In the genomic region with DNA sequence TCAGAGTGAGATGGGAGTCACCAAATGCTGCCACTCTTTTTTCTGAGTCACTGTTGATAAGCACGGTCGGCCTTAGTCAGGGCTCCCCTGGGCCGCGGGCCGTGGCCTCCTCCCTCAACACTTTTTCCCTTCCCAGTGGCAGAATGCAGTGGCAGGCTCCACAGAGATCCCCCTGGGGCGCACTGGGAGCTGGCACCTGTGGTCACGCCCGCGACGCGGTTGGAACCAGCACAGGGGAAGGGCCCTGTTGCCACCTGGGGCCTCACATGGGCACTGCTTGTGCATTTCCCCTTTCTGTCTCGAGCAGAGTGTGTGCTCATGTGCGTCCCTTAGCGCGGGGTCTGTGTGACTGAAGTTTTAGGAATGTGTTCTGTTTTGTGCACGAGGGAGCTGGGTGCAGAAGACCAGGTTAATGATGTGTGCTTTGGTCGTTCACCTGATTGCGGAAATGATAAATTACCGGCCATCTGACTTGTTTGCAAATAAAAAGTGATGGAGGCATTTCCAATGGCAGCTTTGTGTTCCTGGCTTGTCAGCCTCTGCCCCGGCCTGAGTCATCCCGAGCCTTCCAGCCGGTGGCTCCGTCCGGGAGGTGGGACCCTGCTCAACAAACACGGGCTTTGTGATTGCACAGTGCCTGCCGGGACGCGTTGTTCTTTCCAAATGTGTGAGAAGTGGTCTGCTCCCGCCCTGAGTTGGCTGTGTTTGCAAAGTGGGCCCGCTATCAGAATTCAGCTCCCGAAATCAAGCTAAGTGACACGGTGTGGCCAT, we compare ENCODE assay signal across 1 cellular context.
TF ChIP-seq lines count a peak whose summit lies in the region.

No MANE protein-coding gene starts in this region.

TF ChIP-seq in K562, 482 proteins besides CTCF, POLR2A, EP300 and RAD21 (continued from another document and continues in another):
- no peak for TF ChIP-seq SUPT5H (IDR thresholded peaks at IDR 0.05)
- no peak for TF ChIP-seq FOXK2 (conservative IDR thresholded peaks at IDR 0.05 in 1 of 2, IDR thresholded peaks at IDR 0.05 in 1 of 2; ENCODE audit: low read depth in 2 of 2)
- TF ChIP-seq DMBX1 (CRISPR knock-in tag; IDR thresholded peaks at IDR 0.05; ENCODE audit: borderline replicate concordance) = no peak
- TF ChIP-seq, protein P1, sequence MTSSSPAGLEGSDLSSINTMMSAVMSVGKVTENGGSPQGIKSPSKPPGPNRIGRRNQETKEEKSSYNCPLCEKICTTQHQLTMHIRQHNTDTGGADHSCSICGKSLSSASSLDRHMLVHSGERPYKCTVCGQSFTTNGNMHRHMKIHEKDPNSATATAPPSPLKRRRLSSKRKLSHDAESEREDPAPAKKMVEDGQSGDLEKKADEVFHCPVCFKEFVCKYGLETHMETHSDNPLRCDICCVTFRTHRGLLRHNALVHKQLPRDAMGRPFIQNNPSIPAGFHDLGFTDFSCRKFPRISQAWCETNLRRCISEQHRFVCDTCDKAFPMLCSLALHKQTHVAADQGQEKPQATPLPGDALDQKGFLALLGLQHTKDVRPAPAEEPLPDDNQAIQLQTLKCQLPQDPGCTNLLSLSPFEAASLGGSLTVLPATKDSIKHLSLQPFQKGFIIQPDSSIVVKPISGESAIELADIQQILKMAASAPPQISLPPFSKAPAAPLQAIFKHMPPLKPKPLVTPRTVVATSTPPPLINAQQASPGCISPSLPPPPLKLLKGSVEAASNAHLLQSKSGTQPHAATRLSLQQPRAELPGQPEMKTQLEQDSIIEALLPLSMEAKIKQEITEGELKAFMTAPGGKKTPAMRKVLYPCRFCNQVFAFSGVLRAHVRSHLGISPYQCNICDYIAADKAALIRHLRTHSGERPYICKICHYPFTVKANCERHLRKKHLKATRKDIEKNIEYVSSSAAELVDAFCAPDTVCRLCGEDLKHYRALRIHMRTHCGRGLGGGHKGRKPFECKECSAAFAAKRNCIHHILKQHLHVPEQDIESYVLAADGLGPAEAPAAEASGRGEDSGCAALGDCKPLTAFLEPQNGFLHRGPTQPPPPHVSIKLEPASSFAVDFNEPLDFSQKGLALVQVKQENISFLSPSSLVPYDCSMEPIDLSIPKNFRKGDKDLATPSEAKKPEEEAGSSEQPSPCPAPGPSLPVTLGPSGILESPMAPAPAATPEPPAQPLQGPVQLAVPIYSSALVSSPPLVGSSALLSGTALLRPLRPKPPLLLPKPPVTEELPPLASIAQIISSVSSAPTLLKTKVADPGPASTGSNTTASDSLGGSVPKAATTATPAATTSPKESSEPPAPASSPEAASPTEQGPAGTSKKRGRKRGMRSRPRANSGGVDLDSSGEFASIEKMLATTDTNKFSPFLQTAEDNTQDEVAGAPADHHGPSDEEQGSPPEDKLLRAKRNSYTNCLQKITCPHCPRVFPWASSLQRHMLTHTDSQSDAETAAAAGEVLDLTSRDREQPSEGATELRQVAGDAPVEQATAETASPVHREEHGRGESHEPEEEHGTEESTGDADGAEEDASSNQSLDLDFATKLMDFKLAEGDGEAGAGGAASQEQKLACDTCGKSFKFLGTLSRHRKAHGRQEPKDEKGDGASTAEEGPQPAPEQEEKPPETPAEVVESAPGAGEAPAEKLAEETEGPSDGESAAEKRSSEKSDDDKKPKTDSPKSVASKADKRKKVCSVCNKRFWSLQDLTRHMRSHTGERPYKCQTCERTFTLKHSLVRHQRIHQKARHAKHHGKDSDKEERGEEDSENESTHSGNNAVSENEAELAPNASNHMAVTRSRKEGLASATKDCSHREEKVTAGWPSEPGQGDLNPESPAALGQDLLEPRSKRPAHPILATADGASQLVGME (CRISPR knock-in tag; IDR thresholded peaks at IDR 0.05) = no peak
- TF ChIP-seq, protein P2, sequence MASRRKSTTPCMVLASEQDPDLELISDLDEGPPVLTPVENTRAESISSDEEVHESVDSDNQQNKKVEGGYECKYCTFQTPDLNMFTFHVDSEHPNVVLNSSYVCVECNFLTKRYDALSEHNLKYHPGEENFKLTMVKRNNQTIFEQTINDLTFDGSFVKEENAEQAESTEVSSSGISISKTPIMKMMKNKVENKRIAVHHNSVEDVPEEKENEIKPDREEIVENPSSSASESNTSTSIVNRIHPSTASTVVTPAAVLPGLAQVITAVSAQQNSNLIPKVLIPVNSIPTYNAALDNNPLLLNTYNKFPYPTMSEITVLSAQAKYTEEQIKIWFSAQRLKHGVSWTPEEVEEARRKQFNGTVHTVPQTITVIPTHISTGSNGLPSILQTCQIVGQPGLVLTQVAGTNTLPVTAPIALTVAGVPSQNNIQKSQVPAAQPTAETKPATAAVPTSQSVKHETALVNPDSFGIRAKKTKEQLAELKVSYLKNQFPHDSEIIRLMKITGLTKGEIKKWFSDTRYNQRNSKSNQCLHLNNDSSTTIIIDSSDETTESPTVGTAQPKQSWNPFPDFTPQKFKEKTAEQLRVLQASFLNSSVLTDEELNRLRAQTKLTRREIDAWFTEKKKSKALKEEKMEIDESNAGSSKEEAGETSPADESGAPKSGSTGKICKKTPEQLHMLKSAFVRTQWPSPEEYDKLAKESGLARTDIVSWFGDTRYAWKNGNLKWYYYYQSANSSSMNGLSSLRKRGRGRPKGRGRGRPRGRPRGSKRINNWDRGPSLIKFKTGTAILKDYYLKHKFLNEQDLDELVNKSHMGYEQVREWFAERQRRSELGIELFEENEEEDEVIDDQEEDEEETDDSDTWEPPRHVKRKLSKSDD (conservative IDR thresholded peaks at IDR 0.05; ENCODE audit: low read length) = no peak
- no peak for TF ChIP-seq GTF2F1 (IDR thresholded peaks at IDR 0.05; ENCODE audit: low read depth, low read length)
- TF ChIP-seq ARNT (IDR thresholded peaks at IDR 0.05) = no peak
- no peak for TF ChIP-seq NFRKB (IDR thresholded peaks at IDR 0.05; ENCODE audit: low read depth)
- no peak for TF ChIP-seq RFX5 (IDR thresholded peaks at IDR 0.05; ENCODE audit: low read depth, low read length)
- no peak for TF ChIP-seq STAT5B (CRISPR knock-in tag; IDR thresholded peaks at IDR 0.05)
- TF ChIP-seq CEBPG (CRISPR knock-in tag; IDR thresholded peaks at IDR 0.05) = no peak
- TF ChIP-seq CEBPG (tag; conservative IDR thresholded peaks at IDR 0.05 in 1 of 2, IDR thresholded peaks at IDR 0.05 in 1 of 2) = no peak
- TF ChIP-seq, protein P3, sequence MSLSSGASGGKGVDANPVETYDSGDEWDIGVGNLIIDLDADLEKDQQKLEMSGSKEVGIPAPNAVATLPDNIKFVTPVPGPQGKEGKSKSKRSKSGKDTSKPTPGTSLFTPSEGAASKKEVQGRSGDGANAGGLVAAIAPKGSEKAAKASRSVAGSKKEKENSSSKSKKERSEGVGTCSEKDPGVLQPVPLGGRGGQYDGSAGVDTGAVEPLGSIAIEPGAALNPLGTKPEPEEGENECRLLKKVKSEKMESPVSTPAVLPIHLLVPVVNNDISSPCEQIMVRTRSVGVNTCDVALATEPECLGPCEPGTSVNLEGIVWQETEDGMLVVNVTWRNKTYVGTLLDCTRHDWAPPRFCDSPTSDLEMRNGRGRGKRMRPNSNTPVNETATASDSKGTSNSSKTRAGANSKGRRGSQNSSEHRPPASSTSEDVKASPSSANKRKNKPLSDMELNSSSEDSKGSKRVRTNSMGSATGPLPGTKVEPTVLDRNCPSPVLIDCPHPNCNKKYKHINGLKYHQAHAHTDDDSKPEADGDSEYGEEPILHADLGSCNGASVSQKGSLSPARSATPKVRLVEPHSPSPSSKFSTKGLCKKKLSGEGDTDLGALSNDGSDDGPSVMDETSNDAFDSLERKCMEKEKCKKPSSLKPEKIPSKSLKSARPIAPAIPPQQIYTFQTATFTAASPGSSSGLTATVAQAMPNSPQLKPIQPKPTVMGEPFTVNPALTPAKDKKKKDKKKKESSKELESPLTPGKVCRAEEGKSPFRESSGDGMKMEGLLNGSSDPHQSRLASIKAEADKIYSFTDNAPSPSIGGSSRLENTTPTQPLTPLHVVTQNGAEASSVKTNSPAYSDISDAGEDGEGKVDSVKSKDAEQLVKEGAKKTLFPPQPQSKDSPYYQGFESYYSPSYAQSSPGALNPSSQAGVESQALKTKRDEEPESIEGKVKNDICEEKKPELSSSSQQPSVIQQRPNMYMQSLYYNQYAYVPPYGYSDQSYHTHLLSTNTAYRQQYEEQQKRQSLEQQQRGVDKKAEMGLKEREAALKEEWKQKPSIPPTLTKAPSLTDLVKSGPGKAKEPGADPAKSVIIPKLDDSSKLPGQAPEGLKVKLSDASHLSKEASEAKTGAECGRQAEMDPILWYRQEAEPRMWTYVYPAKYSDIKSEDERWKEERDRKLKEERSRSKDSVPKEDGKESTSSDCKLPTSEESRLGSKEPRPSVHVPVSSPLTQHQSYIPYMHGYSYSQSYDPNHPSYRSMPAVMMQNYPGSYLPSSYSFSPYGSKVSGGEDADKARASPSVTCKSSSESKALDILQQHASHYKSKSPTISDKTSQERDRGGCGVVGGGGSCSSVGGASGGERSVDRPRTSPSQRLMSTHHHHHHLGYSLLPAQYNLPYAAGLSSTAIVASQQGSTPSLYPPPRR (CRISPR knock-in tag; IDR thresholded peaks at IDR 0.05; ENCODE audit: borderline replicate concordance) = no peak
- peak; percentile 62 for TF ChIP-seq ARID1B (IDR thresholded peaks at IDR 0.05)
- TF ChIP-seq NFE2 (IDR thresholded peaks at IDR 0.05; ENCODE audit: low read depth) = peak; percentile 78
- no peak for TF ChIP-seq ZNF717 (CRISPR knock-in tag; IDR thresholded peaks at IDR 0.05)
- no peak for TF ChIP-seq ADNP (tag; IDR thresholded peaks at IDR 0.05)
- TF ChIP-seq RBM22 (IDR thresholded peaks at IDR 0.05; ENCODE audit: low read depth, low read length, poor library complexity, severe bottlenecking) = no peak
- TF ChIP-seq CEBPB (tag; IDR thresholded peaks at IDR 0.05) = no peak
- no peak for TF ChIP-seq ZNF551 (CRISPR knock-in tag; IDR thresholded peaks at IDR 0.05)
- TF ChIP-seq BRD9 (IDR thresholded peaks at IDR 0.05; ENCODE audit: low read depth, partially characterized antibody) = no peak
- TF ChIP-seq HNRNPL (IDR thresholded peaks at IDR 0.05; ENCODE audit: low read depth, low read length) = no peak
- no peak for TF ChIP-seq KLF16 (IDR thresholded peaks at IDR 0.05)
- TF ChIP-seq, protein P4, sequence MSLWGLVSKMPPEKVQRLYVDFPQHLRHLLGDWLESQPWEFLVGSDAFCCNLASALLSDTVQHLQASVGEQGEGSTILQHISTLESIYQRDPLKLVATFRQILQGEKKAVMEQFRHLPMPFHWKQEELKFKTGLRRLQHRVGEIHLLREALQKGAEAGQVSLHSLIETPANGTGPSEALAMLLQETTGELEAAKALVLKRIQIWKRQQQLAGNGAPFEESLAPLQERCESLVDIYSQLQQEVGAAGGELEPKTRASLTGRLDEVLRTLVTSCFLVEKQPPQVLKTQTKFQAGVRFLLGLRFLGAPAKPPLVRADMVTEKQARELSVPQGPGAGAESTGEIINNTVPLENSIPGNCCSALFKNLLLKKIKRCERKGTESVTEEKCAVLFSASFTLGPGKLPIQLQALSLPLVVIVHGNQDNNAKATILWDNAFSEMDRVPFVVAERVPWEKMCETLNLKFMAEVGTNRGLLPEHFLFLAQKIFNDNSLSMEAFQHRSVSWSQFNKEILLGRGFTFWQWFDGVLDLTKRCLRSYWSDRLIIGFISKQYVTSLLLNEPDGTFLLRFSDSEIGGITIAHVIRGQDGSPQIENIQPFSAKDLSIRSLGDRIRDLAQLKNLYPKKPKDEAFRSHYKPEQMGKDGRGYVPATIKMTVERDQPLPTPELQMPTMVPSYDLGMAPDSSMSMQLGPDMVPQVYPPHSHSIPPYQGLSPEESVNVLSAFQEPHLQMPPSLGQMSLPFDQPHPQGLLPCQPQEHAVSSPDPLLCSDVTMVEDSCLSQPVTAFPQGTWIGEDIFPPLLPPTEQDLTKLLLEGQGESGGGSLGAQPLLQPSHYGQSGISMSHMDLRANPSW (CRISPR knock-in tag; IDR thresholded peaks at IDR 0.05) = no peak
- no peak for TF ChIP-seq KDM1A (IDR thresholded peaks at IDR 0.05)
- TF ChIP-seq KDM2B (CRISPR knock-in tag; IDR thresholded peaks at IDR 0.05) = no peak
- TF ChIP-seq NEUROD1 (IDR thresholded peaks at IDR 0.05; ENCODE audit: borderline replicate concordance, low read depth, low read length, partially characterized antibody) = no peak
- no peak for TF ChIP-seq PCBP2 (IDR thresholded peaks at IDR 0.05; ENCODE audit: low read depth, low read length, poor library complexity, severe bottlenecking)
- no peak for TF ChIP-seq MECOM (CRISPR knock-in tag; IDR thresholded peaks at IDR 0.05)
- no peak for TF ChIP-seq ZBTB17 (CRISPR knock-in tag; IDR thresholded peaks at IDR 0.05)
- TF ChIP-seq, protein P5, sequence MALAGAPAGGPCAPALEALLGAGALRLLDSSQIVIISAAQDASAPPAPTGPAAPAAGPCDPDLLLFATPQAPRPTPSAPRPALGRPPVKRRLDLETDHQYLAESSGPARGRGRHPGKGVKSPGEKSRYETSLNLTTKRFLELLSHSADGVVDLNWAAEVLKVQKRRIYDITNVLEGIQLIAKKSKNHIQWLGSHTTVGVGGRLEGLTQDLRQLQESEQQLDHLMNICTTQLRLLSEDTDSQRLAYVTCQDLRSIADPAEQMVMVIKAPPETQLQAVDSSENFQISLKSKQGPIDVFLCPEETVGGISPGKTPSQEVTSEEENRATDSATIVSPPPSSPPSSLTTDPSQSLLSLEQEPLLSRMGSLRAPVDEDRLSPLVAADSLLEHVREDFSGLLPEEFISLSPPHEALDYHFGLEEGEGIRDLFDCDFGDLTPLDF (CRISPR knock-in tag; IDR thresholded peaks at IDR 0.05) = no peak
- no peak for TF ChIP-seq RCOR1 (IDR thresholded peaks at IDR 0.05; ENCODE audit: borderline replicate concordance in 1 of 2, low read depth in 2 of 2, low read length in 2 of 2)
- TF ChIP-seq, protein P6, sequence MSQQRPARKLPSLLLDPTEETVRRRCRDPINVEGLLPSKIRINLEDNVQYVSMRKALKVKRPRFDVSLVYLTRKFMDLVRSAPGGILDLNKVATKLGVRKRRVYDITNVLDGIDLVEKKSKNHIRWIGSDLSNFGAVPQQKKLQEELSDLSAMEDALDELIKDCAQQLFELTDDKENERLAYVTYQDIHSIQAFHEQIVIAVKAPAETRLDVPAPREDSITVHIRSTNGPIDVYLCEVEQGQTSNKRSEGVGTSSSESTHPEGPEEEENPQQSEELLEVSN (IDR thresholded peaks at IDR 0.05; ENCODE audit: borderline replicate concordance in 1 of 2, extremely low read depth in 1 of 2, insufficient read depth in 1 of 2, insufficient read length in 1 of 2, low read depth in 1 of 2, low read length in 1 of 2, poor library complexity in 1 of 2, severe bottlenecking in 1 of 2) = no peak
- no peak for TF ChIP-seq RBM39 (optimal IDR thresholded peaks at IDR 0.05; ENCODE audit: low read depth, low read length)
- no peak for TF ChIP-seq ZNF764 (CRISPR knock-in tag; IDR thresholded peaks at IDR 0.05; ENCODE audit: low read depth)
- TF ChIP-seq MCM7 (IDR thresholded peaks at IDR 0.05) = no peak
- TF ChIP-seq, protein P7, sequence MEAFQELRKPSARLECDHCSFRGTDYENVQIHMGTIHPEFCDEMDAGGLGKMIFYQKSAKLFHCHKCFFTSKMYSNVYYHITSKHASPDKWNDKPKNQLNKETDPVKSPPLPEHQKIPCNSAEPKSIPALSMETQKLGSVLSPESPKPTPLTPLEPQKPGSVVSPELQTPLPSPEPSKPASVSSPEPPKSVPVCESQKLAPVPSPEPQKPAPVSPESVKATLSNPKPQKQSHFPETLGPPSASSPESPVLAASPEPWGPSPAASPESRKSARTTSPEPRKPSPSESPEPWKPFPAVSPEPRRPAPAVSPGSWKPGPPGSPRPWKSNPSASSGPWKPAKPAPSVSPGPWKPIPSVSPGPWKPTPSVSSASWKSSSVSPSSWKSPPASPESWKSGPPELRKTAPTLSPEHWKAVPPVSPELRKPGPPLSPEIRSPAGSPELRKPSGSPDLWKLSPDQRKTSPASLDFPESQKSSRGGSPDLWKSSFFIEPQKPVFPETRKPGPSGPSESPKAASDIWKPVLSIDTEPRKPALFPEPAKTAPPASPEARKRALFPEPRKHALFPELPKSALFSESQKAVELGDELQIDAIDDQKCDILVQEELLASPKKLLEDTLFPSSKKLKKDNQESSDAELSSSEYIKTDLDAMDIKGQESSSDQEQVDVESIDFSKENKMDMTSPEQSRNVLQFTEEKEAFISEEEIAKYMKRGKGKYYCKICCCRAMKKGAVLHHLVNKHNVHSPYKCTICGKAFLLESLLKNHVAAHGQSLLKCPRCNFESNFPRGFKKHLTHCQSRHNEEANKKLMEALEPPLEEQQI (IDR thresholded peaks at IDR 0.05) = no peak
- TF ChIP-seq ZNF384 (IDR thresholded peaks at IDR 0.05; ENCODE audit: low read depth, low read length) = no peak
